In genomic region chr6:14187408-14187807, GRCh38 we compare ENCODE assay signal across 23 cellular contexts.
"Had no signal": no experiment of that assay in that cellular context is flagged by ENCODE, and none has a peak within 500 bp of the region (broad histone marks: within the 10 kb centered on the region; RNA-seq: fewer than 3 reads in every experiment).

No MANE protein-coding gene starts in this region.

- H3K4me1 ChIP-seq: ascending aorta, Peyer's patch had no signal

- H3K9me3 ChIP-seq: ascending aorta, body of pancreas, MG63, Peyer's patch had no signal

- DNase-seq: activated B cell treated with CpG ODN at 0.5 μM for 24 hours; activated CD4-positive, alpha-beta T cell treated with anti-CD3 and anti-CD28 coated beads for 1 hour; activated CD4-positive, alpha-beta T cell treated with anti-CD3 and anti-CD28 coated beads, Interleukin-2, amount 10 ng/mL, durations not matched to agents 24 days and 14 days; activated CD4-positive, alpha-beta T cell treated with anti-CD3 and anti-CD28 coated beads, Interleukin-2, amount 50 U/mL, for 48 hours; activated CD8-positive, alpha-beta memory T cell treated with anti-CD3 and anti-CD28 coated beads, Interleukin-2, amount 10 ng/mL, durations not matched to agents 7 days and 5 days; activated effector memory CD4-positive, alpha-beta T cell treated with Interleukin-2 at 50 U/mL for 16 hours; activated naive CD4-positive, alpha-beta T cell; activated T-cell treated with anti-CD3 and anti-CD28 coated beads, Interleukin-2, amount 50 U/mL, for 24 hours; amniotic stem cell; body of pancreas; central memory CD4-positive, alpha-beta T cell; IMR-90; MG63; NCI-H1092; NCI-H1417; NCI-H1694; NCI-H2029; NCI-H2107; NCI-H510A treated with DMSO at 0.1 percent for 48 hours; Peyer's patch; SHP77 had no signal

- H3K36me3 ChIP-seq: ascending aorta, MG63, Peyer's patch had no signal

- H3K4me3 ChIP-seq: ascending aorta, body of pancreas, MG63, Peyer's patch had no signal

- H3K27ac ChIP-seq: ascending aorta, body of pancreas, KMS-11, Peyer's patch had no signal

- H3K27me3 ChIP-seq: ascending aorta, body of pancreas, MG63, Peyer's patch had no signal

- ATAC-seq: activated CD8-positive, alpha-beta memory T cell treated with anti-CD3 and anti-CD28 coated beads, Interleukin-2, amount 10 ng/mL, durations not matched to agents 7 days and 5 days; body of pancreas had no signal
